In the genomic region with DNA sequence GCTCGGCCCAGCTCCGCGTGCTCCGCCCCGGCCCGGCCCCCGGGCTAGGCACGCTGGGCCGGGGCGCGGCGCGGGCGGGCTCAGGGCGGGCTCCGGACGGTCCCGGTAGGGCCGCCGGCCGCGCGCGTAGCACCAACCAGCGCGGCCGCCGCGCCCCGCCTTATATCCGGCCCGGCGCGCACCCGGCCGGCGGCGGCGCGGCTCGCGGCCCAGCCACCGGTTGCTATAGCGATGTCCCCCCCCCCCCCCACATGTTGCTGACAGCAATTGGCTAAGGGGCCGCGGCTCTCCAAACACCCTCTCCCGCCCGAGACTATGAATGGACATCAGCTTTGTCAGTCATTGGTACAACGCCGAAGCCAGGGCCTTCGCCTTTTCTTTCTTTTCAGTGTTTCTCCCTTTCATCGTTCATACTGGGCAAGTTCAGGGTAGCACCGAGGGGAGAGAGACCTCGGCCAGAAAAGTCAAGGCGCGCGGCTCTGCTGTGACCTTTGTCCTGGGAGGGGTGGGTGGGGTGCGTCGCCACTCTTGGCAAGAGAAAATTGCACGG, we compare ENCODE assay signal across 9 cellular contexts.
DNase-seq lines count a peak whose midpoint lies in the region; ATAC-seq and TF ChIP-seq lines count a peak whose summit lies in the region.
"Had no signal": no experiment of that assay in that cellular context is flagged by ENCODE, and none has a peak within 500 bp of the region (broad histone marks: within the 10 kb centered on the region; RNA-seq: fewer than 3 reads in every experiment).

No MANE protein-coding gene starts in this region.

- peak; percentile 40 for ATAC-seq in naive thymus-derived CD4-positive, alpha-beta T cell
- no peak for ATAC-seq in HG02885 (IDR thresholded peaks at IDR 0.05; ENCODE audit: poor library complexity, unreplicated experiment)
- no peak for ATAC-seq in HG03442 (IDR thresholded peaks at IDR 0.05; ENCODE audit: unreplicated experiment)
- ATAC-seq: A549 had no signal

- 77 to 92% methylated on average over 30 to 60 of the region's 60 CpGs for WGBS in endodermal cell (ENCODE audit: insufficient coverage in 1 of 2, insufficient read length in 1 of 2), 2 experiments

- H3K27me3 ChIP-seq in endodermal cell (ENCODE audit: control insufficient read depth, insufficient read depth, low read length, poor library complexity, severe bottlenecking): no peaks in the 10 kb centered on the region
- peaks cover 12 to 32% of the 10 kb centered on the region in 2 donors for H3K27me3 ChIP-seq in naive thymus-derived CD4-positive, alpha-beta T cell (ENCODE audit: control insufficient read depth in 2 of 2, insufficient read depth in 2 of 2, low read length in 2 of 2)

- TF ChIP-seq CTCF in endodermal cell (conservative IDR thresholded peaks at IDR 0.05): no peak

- intact Hi-C loops in naive thymus-derived CD4-positive, alpha-beta T cell (cut with micrococcal nuclease): loop anchor here (5.0 kb wide), 2 partner anchors 64 to 1884 kb away; no protein-coding TSS in a partner anchor

- H3K4me3 ChIP-seq in endodermal cell (ENCODE audit: low read length): no peak overlapping the region
- H3K4me3 ChIP-seq in naive thymus-derived CD4-positive, alpha-beta T cell (ENCODE audit: low read length): no peak overlapping the region
- H3K4me3 ChIP-seq: A549 had no signal

- no peak overlapping the region for H3K9ac ChIP-seq in endodermal cell (ENCODE audit: extremely low read depth, low read length, poor library complexity, severe bottlenecking)

- H3K4me1 ChIP-seq in endodermal cell (ENCODE audit: control insufficient read depth, insufficient read depth, low read length): no peaks in the 10 kb centered on the region
- peaks cover 0 to 27% of the 10 kb centered on the region in 2 donors for H3K4me1 ChIP-seq in naive thymus-derived CD4-positive, alpha-beta T cell (ENCODE audit: control insufficient read depth in 2 of 2, insufficient read depth in 2 of 2, low read length in 2 of 2)
- H3K4me1 ChIP-seq: A549 had no signal

- POLR2A ChIA-PET in naive thymus-derived CD4-positive, alpha-beta T cell (lab: Charles Lee): interaction anchor here (0.6 to 1.2 kb wide), 2 partner anchors 13 to 134 kb away, joined by 3 to 4 read pairs; no protein-coding TSS in a partner anchor

- no peak overlapping the region for H3K27ac Mint-ChIP-seq in endodermal cell
- H3K27ac Mint-ChIP-seq in naive thymus-derived CD4-positive, alpha-beta T cell: peak overlapping the region in 1 of 9 donors; percentile 33

- peaks cover 89% of the 10 kb centered on the region for H3K27me3 Mint-ChIP-seq in endodermal cell (ENCODE audit: insufficient read depth)
- H3K27me3 Mint-ChIP-seq in naive thymus-derived CD4-positive, alpha-beta T cell: peaks cover 36 to 69% (median 54%) of the 10 kb centered on the region in 5 donors

- H3K9me3 ChIP-seq in endodermal cell (ENCODE audit: control insufficient read depth, low read length): peaks cover 29% of the 10 kb centered on the region
- H3K9me3 ChIP-seq in naive thymus-derived CD4-positive, alpha-beta T cell (ENCODE audit: control insufficient read depth in 2 of 3, low read length in 3 of 3): no peaks in the 10 kb centered on the region
- H3K9me3 ChIP-seq: A549 had no signal

- H3K36me3 Mint-ChIP-seq in endodermal cell (ENCODE audit: low read depth): no peaks in the 10 kb centered on the region
- no peaks in the 10 kb centered on the region for H3K36me3 Mint-ChIP-seq in naive thymus-derived CD4-positive, alpha-beta T cell

- H3K9me3 Mint-ChIP-seq in endodermal cell: peaks cover 2% of the 10 kb centered on the region
- H3K9me3 Mint-ChIP-seq in naive thymus-derived CD4-positive, alpha-beta T cell: peaks cover 0 to 4% (median 0%) of the 10 kb centered on the region in 11 donors

- CTCF ChIA-PET in naive thymus-derived CD4-positive, alpha-beta T cell (lab: Charles Lee): no interaction called here

- no peak overlapping the region for H3K27ac ChIP-seq in endodermal cell (ENCODE audit: low read depth, low read length)
- no peak overlapping the region for H3K27ac ChIP-seq in naive thymus-derived CD4-positive, alpha-beta T cell (ENCODE audit: low read depth, low read length)
- H3K27ac ChIP-seq: A549 had no signal

- no peaks in the 10 kb centered on the region for H3K36me3 ChIP-seq in endodermal cell (ENCODE audit: control insufficient read depth, insufficient read depth, low read length)
- H3K36me3 ChIP-seq in naive thymus-derived CD4-positive, alpha-beta T cell (ENCODE audit: control insufficient read depth in 2 of 3, insufficient read depth in 3 of 3, low read length in 3 of 3): no peaks in the 10 kb centered on the region

- peaks cover 8% of the 10 kb centered on the region for H3K4me1 Mint-ChIP-seq in endodermal cell
- H3K4me1 Mint-ChIP-seq in naive thymus-derived CD4-positive, alpha-beta T cell: peaks cover 2 to 48% (median 38%) of the 10 kb centered on the region in 7 donors

- peak; percentile 54 for DNase-seq in NCI-H1436 (lab: John Stamatoyannopoulos, UW)
- DNase-seq in NCI-H1436 treated with DMSO at 0.1 percent for 48 hours (lab: John Stamatoyannopoulos, UW): no peak
- DNase-seq in NCI-H748 (lab: John Stamatoyannopoulos, UW; ENCODE audit: unreplicated experiment): peak; percentile 91
- DNase-seq in endodermal cell: peak; percentile 94
- DNase-seq in naive thymus-derived CD4-positive, alpha-beta T cell: peak in 1 of 9 donors; percentile 6
- no peak for DNase-seq in RPMI8226

- H3K4me3 Mint-ChIP-seq in endodermal cell: peak overlapping the region; percentile 51
- peak overlapping the region; percentile 12 to 84 (median 76) for H3K4me3 Mint-ChIP-seq in naive thymus-derived CD4-positive, alpha-beta T cell

Comparison
In these comparisons a context has a peak if more than half of its experiments do, and no peak if none do; other contexts are left out.
1. DNase-seq: peak in NCI-H1436 (single experiment), NCI-H748 (single experiment) and endodermal cell (single experiment); none in NCI-H1436 treated with DMSO at 0.1 percent for 48 hours (single experiment) and RPMI8226 (single experiment).